8 cellular contexts compared by ENCODE assay signal in the genomic region with DNA sequence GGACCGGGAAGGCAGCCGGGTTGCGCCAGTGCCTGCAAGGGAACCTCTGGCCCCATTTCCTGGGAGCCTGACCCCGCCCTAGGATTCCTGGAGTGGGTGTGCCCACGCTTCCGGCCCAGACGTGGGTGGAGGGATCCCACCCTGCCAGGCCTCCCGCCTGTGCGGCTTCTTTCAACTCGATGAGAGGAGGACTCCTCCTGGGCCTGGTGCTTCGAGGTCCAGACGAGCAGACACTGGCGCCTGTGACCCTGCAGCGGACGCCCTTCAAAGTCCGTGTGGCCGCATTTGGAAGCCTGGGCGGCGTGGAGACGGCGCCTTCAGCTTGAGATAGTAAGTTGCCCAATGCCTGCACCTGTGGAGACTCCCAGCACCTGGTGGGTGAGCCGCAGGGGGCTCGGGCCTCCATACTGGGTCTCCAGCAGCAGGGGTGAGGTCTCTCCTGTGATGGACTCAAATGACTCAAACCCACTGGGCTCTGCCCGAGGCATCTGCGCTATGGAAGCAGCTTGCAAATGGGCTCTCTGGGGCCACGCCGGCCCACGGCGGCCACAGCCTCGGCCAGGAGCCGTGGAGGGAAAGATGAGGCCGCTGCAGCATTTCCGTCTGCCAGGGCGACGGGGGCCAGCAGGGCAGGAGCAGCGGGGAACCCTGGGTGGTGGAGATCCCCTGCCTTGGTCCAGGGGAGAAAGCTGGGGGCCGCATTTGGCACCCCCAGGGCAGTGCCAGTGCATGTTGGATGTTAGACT.
A peak's percentile ranks its signal among the peaks of the same experiment; 100 is the strongest.
DNase-seq lines count a peak whose midpoint lies in the region; ATAC-seq and TF ChIP-seq lines count a peak whose summit lies in the region.

No MANE protein-coding gene starts in this region.

- peaks cover 0 to 1% (median 0%) of the 10 kb centered on the region in 4 donors for H3K36me3 ChIP-seq in liver (ENCODE audit: control insufficient read depth in 4 of 4, insufficient read depth in 3 of 4, low read depth in 1 of 4, low read length in 3 of 4)
- peaks cover 0 to 40% (median 18%) of the 10 kb centered on the region in 4 donors for H3K36me3 ChIP-seq in upper lobe of left lung

- H3K27me3 ChIP-seq in liver (ENCODE audit: control insufficient read depth in 4 of 4, insufficient read depth in 4 of 4, low read length in 3 of 4) (no peaks in the 10 kb centered on the region), upper lobe of left lung (no peaks in the 10 kb centered on the region)

- DNase-seq in HT-29 (ENCODE audit: low spot score), result peak; percentile 89
- peak; percentile 69 to 88 for DNase-seq in cardiac fibroblast (ENCODE audit: low read depth in 2 of 2)
- DNase-seq in upper lobe of left lung, result peak; percentile 83 to 88
- no peak for DNase-seq in superior temporal gyrus (ENCODE audit: extremely low spot score)
- DNase-seq in NCI-H2171 (lab: John Stamatoyannopoulos, UW), result no peak

- no peak overlapping the region for H3K9ac ChIP-seq in liver (ENCODE audit: low read depth in 1 of 2, low read length in 2 of 2)

- 74% methylated on average over 37 of the region's 37 CpGs for WGBS in liver
- 67% methylated on average over 28 of the region's 37 CpGs; no CpG with 5 or more reads in 1 of the 2 donors for WGBS in upper lobe of left lung, 2 donors

- TF ChIP-seq EP300 in upper lobe of left lung (IDR thresholded peaks at IDR 0.05), result peak in 3 of 4 donors; percentile 44 to 89 (median 89)

- TF ChIP-seq POLR2A in upper lobe of left lung (IDR thresholded peaks at IDR 0.05), result peak in 2 of 4 donors; percentile 8 to 20

- TF ChIP-seq RAD21 in liver (IDR thresholded peaks at IDR 0.05), result no peak

- peak; percentile 76 to 79 for ATAC-seq in upper lobe of left lung (ENCODE audit: low FRiP score in 2 of 2)
- ATAC-seq in GM19324 (IDR thresholded peaks at IDR 0.05; ENCODE audit: low FRiP score, unreplicated experiment), result no peak
- no peak for ATAC-seq in HG03108 (IDR thresholded peaks at IDR 0.05; ENCODE audit: unreplicated experiment)

- H3K9me3 ChIP-seq in liver (ENCODE audit: control insufficient read depth in 4 of 4, low read length in 3 of 4) (no peaks in the 10 kb centered on the region), upper lobe of left lung (no peaks in the 10 kb centered on the region)

- peak overlapping the region; percentile 80 to 96 for H3K27ac ChIP-seq in liver (ENCODE audit: low read depth in 1 of 2, low read length in 2 of 2)
- peak overlapping the region; percentile 87 to 99 (median 96) for H3K27ac ChIP-seq in upper lobe of left lung

- TF ChIP-seq CTCF in cardiac fibroblast (IDR thresholded peaks at IDR 0.05; ENCODE audit: low read depth, low read length), result no peak
- TF ChIP-seq CTCF in liver (IDR thresholded peaks at IDR 0.05; ENCODE audit: low read depth, low read length, missing input control), result no peak
- TF ChIP-seq CTCF in upper lobe of left lung (IDR thresholded peaks at IDR 0.05), result no peak

- H3K4me1 ChIP-seq in liver (ENCODE audit: control insufficient read depth in 4 of 4, insufficient read depth in 4 of 4, low read length in 3 of 4), result peaks cover 42 to 76% (median 69%) of the 10 kb centered on the region in 4 donors
- H3K4me1 ChIP-seq in upper lobe of left lung, result peaks cover 73 to 87% (median 80%) of the 10 kb centered on the region in 4 donors

- H3K4me3 ChIP-seq in cardiac fibroblast (replicated peaks in 1 of 2; ENCODE audit: low read depth in 2 of 2, low read length in 2 of 2), result peak overlapping the region; percentile 3 to 72
- H3K4me3 ChIP-seq in liver (ENCODE audit: low read depth in 1 of 3, low read length in 3 of 3), result no peak overlapping the region
- peak overlapping the region in 2 of 4 donors; percentile 9 to 42 for H3K4me3 ChIP-seq in upper lobe of left lung

TF ChIP-seq in liver, 16 proteins besides CTCF, POLR2A, EP300 and RAD21:
- TF ChIP-seq SP1 (IDR thresholded peaks at IDR 0.05) (no peak), NR2F2 (IDR thresholded peaks at IDR 0.05) (peak; percentile 79), RXRA (IDR thresholded peaks at IDR 0.05) (peak in 1 of 2 donors; percentile 8)

Comparison
In these comparisons a context has a peak if more than half of its experiments do, and no peak if none do; other contexts are left out.
1. DNase-seq: peak in HT-29 (single experiment), cardiac fibroblast (2 of 2) and upper lobe of left lung (2 of 2); none in superior temporal gyrus (single experiment) and NCI-H2171 (single experiment).
2. H3K4me3 ChIP-seq: peak in cardiac fibroblast (2 of 2); none in liver (0 of 3).
3. ATAC-seq: peak in upper lobe of left lung (2 of 2); none in GM19324 (single experiment) and HG03108 (single experiment).